24 cellular contexts compared by ENCODE assay signal in the genomic region with DNA sequence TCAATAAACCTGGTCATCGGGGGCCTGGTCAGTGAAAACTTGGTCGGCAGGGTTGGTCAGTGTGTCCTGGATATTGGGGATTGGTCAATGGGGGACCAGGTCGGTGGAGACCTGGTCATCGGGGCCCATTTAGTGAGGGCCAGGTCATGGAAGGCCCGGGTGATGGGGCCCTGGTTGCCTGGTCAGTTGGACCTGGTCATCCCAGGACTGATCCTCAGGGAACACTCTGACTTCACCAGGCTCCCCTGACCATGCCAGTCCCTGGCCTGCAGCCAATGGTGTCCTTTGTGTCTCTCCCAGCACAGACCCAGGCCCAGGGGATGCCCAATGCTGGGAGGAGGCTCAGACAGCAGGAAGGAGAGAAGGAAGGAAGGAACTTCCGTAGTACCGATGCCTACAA.
"Had no signal": no experiment of that assay in that cellular context is flagged by ENCODE, and none has a peak within 500 bp of the region (broad histone marks: within the 10 kb centered on the region; RNA-seq: fewer than 3 reads in every experiment).

No MANE protein-coding gene starts in this region.

- H3K36me3 ChIP-seq: Peyer's patch had no signal

- H3K27ac ChIP-seq: Peyer's patch, RWPE1 had no signal

- ATAC-seq: activated T-helper 17 cell treated with anti-CD3 and anti-CD28 coated beads, Interleukin-2, amount 50 U/mL, for 72 hours; T-cell had no signal

- H3K27me3 ChIP-seq: Peyer's patch had no signal

- FAIRE-seq: astrocyte, TTC549 had no signal

- H3K9me3 ChIP-seq: Peyer's patch had no signal

- H3K4me3 ChIP-seq: Peyer's patch had no signal

- DNase-seq: activated B cell treated with CpG ODN at 0.5 μM for 24 hours; activated CD4-positive, alpha-beta T cell treated with anti-CD3 and anti-CD28 coated beads, Interleukin-2, amount 10 ng/mL, durations not matched to agents 24 days and 14 days; activated CD4-positive, alpha-beta T cell treated with anti-CD3 and anti-CD28 coated beads, Interleukin-2, amount 50 U/mL, for 48 hours; activated gamma-delta T cell; activated naive CD4-positive, alpha-beta T cell treated with anti-CD3 and anti-CD28 coated beads for 36 hours; activated T-cell treated with anti-CD3 and anti-CD28 coated beads for 4 hours; activated T-cell treated with anti-CD3 and anti-CD28 coated beads, Interleukin-2, amount 50 U/mL, for 48 hours; amygdala; KG1; NCI-H1092 treated with DMSO at 0.1 percent for 48 hours; NCI-H1417 treated with DMSO at 0.1 percent for 48 hours; NCI-H1694 treated with DMSO at 0.1 percent for 48 hours; NCI-H2081; NCI-H446; NCI-H524; SHP77 treated with DMSO at 0.1 percent for 48 hours; T-cell; T-helper 2 cell; T1000 had no signal

- H3K4me1 ChIP-seq: Peyer's patch had no signal
